In the genomic region with DNA sequence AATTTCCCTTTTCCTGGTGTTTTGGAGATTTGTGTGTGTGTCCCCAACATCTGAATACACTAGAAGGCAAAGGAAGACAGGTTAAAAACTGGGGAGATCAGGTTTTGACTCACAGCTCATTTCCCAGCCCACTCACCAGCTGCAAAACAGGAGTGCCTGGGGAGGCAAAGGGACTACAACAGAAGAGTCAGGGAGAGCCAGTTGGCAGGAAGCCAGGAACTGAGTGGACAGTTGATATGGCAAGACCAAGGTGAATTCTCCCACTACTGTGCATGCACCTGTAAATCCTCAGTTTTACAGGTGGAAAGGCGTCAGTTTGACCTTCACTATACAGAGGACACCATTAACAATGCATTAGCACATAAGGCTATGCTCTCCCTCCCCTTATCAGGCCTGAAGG, we compare ENCODE assay signal across 13 cellular contexts.
DNase-seq lines count a peak whose midpoint lies in the region.
"Had no signal": no experiment of that assay in that cellular context is flagged by ENCODE, and none has a peak within 500 bp of the region (broad histone marks: within the 10 kb centered on the region; RNA-seq: fewer than 3 reads in every experiment).

No MANE protein-coding gene starts in this region.

- DNase-seq in DMS153 (lab: John Stamatoyannopoulos, UW) (peak; percentile 22), DMS153 treated with DMSO at 0.1 percent for 48 hours (lab: John Stamatoyannopoulos, UW; ENCODE audit: unreplicated experiment) (no peak), NCI-H146 treated with DMSO at 0.1 percent for 48 hours (lab: John Stamatoyannopoulos, UW; ENCODE audit: unreplicated experiment) (peak; percentile 62), RPMI8226 (peak; percentile 50), mucosa of gallbladder (ENCODE audit: low spot score) (peak; percentile 14), GM03348 (ENCODE audit: low spot score) (no peak)
- DNase-seq in activated CD8-positive, alpha-beta memory T cell treated with anti-CD3 and anti-CD28 coated beads for 24 hours, result no peak
- no peak for DNase-seq in stimulated activated naive CD4-positive, alpha-beta T cell (lab: John Stamatoyannopoulos, UW)
- DNase-seq: activated CD4-positive, CD25-positive, alpha-beta regulatory T cell treated with anti-CD3 and anti-CD28 coated beads, Interleukin-2, amount 50 U/mL, for 72 hours; cortex of kidney; mesenchymal stem cell; NCI-H526 treated with DMSO at 0.1 percent for 48 hours; upper lobe of left lung had no signal

Comparison
In these comparisons a context has a peak if more than half of its experiments do, and no peak if none do; other contexts are left out.
1. DNase-seq: peak in DMS153 (single experiment), NCI-H146 treated with DMSO at 0.1 percent for 48 hours (single experiment), RPMI8226 (single experiment) and mucosa of gallbladder (single experiment); none in DMS153 treated with DMSO at 0.1 percent for 48 hours (single experiment), activated CD8-positive, alpha-beta memory T cell treated with anti-CD3 and anti-CD28 coated beads for 24 hours (single experiment), GM03348 (single experiment) and stimulated activated naive CD4-positive, alpha-beta T cell (0 of 6).